ENCODE assay signal across 3 cellular contexts in genomic region chr11:20161923-20162322, GRCh38.
A peak's percentile ranks its signal among the peaks of the same experiment; 100 is the strongest.
TF ChIP-seq lines count a peak whose summit lies in the region.

No MANE protein-coding gene starts in this region.

TF ChIP-seq in SK-N-SH, 30 proteins besides CTCF, POLR2A, EP300 and RAD21:
- TF ChIP-seq USF1 (IDR thresholded peaks at IDR 0.05; ENCODE audit: borderline replicate concordance, low read depth) (no peak), RFX5 (IDR thresholded peaks at IDR 0.05; ENCODE audit: low read length) (no peak), FOXJ3 (CRISPR knock-in tag; IDR thresholded peaks at IDR 0.05) (no peak)

TF ChIP-seq in SK-N-SH treated with all-trans-retinoic acid at 6 μM for 48 hours, 23 proteins besides CTCF, POLR2A, EP300 and RAD21 (continued from another document):
- TF ChIP-seq POU6F1 (CRISPR knock-in tag; IDR thresholded peaks at IDR 0.05; ENCODE audit: borderline replicate concordance, low read depth) (no peak), ZNF8 (CRISPR knock-in tag; IDR thresholded peaks at IDR 0.05) (no peak), PPARA (CRISPR knock-in tag; IDR thresholded peaks at IDR 0.05; ENCODE audit: borderline replicate concordance) (no peak), BACH2 (CRISPR knock-in tag; IDR thresholded peaks at IDR 0.05; ENCODE audit: borderline replicate concordance) (no peak), ISL1 (CRISPR knock-in tag; IDR thresholded peaks at IDR 0.05) (no peak), ZC3H10 (CRISPR knock-in tag; IDR thresholded peaks at IDR 0.05) (no peak), OSR1 (CRISPR knock-in tag; IDR thresholded peaks at IDR 0.05) (no peak), RARB (CRISPR knock-in tag; IDR thresholded peaks at IDR 0.05) (no peak), ZNF70 (CRISPR knock-in tag; IDR thresholded peaks at IDR 0.05) (no peak), ESRRG (CRISPR knock-in tag; IDR thresholded peaks at IDR 0.05) (no peak), TOX (CRISPR knock-in tag; IDR thresholded peaks at IDR 0.05; ENCODE audit: borderline replicate concordance) (no peak), CREB5 (CRISPR knock-in tag; IDR thresholded peaks at IDR 0.05; ENCODE audit: low read depth) (no peak)

TF ChIP-seq in GM23338, 12 proteins besides CTCF, POLR2A, EP300 and RAD21 (continued from another document):
- TF ChIP-seq CREB1 (CRISPR knock-in tag; IDR thresholded peaks at IDR 0.05; ENCODE audit: low read depth), result no peak
- TF ChIP-seq ZNF462 (CRISPR knock-in tag; IDR thresholded peaks at IDR 0.05), result no peak
- TF ChIP-seq POLR2AphosphoS5 (IDR thresholded peaks at IDR 0.05; ENCODE audit: low read depth), result no peak
- no peak for TF ChIP-seq ETS1 (IDR thresholded peaks at IDR 0.05)
- peak; percentile 82 for TF ChIP-seq EZH2 (IDR thresholded peaks at IDR 0.05; ENCODE audit: low read depth, unreplicated experiment)
- TF ChIP-seq ZNF331 (CRISPR knock-in tag; IDR thresholded peaks at IDR 0.05; ENCODE audit: low read depth), result no peak
- no peak for TF ChIP-seq ZNF114 (CRISPR knock-in tag; IDR thresholded peaks at IDR 0.05)
